ENCODE assay signal across 12 cellular contexts in genomic region chr10:125024496-125025234, GRCh38.
DNase-seq lines count a peak whose midpoint lies in the region; ATAC-seq and TF ChIP-seq lines count a peak whose summit lies in the region.
"Had no signal": no experiment of that assay in that cellular context is flagged by ENCODE, and none has a peak within 500 bp of the region (broad histone marks: within the 10 kb centered on the region; RNA-seq: fewer than 3 reads in every experiment).

No MANE protein-coding gene starts in this region.

- ATAC-seq in HG02884 (IDR thresholded peaks at IDR 0.05; ENCODE audit: unreplicated experiment): no peak

- no peaks in the 10 kb centered on the region for H3K9me2 ChIP-seq in OCI-LY7 (ENCODE audit: insufficient read depth, low read length)
- no peaks in the 10 kb centered on the region for H3K9me2 ChIP-seq in hepatocyte (replicated peaks; ENCODE audit: insufficient read depth)

- no peaks in the 10 kb centered on the region for H3K36me3 ChIP-seq in OCI-LY7 (ENCODE audit: insufficient read depth, low read length)
- H3K36me3 ChIP-seq in hepatocyte (replicated peaks; ENCODE audit: insufficient read depth, low read depth): no peaks in the 10 kb centered on the region
- H3K36me3 ChIP-seq in suprapubic skin: peaks cover 17% of the 10 kb centered on the region

- no peak for TF ChIP-seq CTCF in OCI-LY7 (conservative IDR thresholded peaks at IDR 0.05; ENCODE audit: low read length)
- TF ChIP-seq CTCF in hepatocyte (IDR thresholded peaks at IDR 0.05; ENCODE audit: poor library complexity): no peak
- no peak for TF ChIP-seq CTCF in suprapubic skin (IDR thresholded peaks at IDR 0.05)

- CTCF ChIA-PET in OCI-LY7 (lab: Charles Lee; ENCODE audit: unreplicated experiment): interaction anchor here (0.6 kb wide), 1 partner anchor 12 kb away, joined by 3 read pairs; no protein-coding TSS in a partner anchor

- peaks cover 18% of the 10 kb centered on the region for H3K4me1 ChIP-seq in OCI-LY7 (ENCODE audit: insufficient read depth, low read length, poor library complexity, severe bottlenecking)
- H3K4me1 ChIP-seq in hepatocyte (ENCODE audit: insufficient read depth): peaks cover 28% of the 10 kb centered on the region
- H3K4me1 ChIP-seq in suprapubic skin: peaks cover 27% of the 10 kb centered on the region

- H3K4me3 ChIP-seq in OCI-LY7 (ENCODE audit: low read depth, low read length, poor library complexity, severe bottlenecking) (peak overlapping the region; percentile 12), hepatocyte (no peak overlapping the region), suprapubic skin (no peak overlapping the region)
- H3K4me3 ChIP-seq: PC-9, upper lobe of left lung had no signal

- TF ChIP-seq POLR2A in suprapubic skin (IDR thresholded peaks at IDR 0.05): no peak

- no TSS peak for BruUV-seq in OCI-LY7 (replicated peaks; lab: Mats Ljungman, UMichigan)

- H3K79me2 ChIP-seq in OCI-LY7 (ENCODE audit: insufficient read depth, low read depth, low read length) (no peaks in the 10 kb centered on the region), hepatocyte (peaks cover 85% of the 10 kb centered on the region)

- no peaks in the 10 kb centered on the region for H4K20me1 ChIP-seq in OCI-LY7 (ENCODE audit: insufficient read depth, low read length)
- H4K20me1 ChIP-seq in hepatocyte (ENCODE audit: insufficient read depth, poor library complexity, severe bottlenecking): peaks cover 83% of the 10 kb centered on the region

- H3K27me3 ChIP-seq in hepatocyte (no peaks in the 10 kb centered on the region), suprapubic skin (no peaks in the 10 kb centered on the region)
- H3K27me3 ChIP-seq: upper lobe of left lung had no signal

- no peak overlapping the region; the same call in 1 of the 2 replicates for H2AFZ ChIP-seq in OCI-LY7 (ENCODE audit: low read length)
- H2AFZ ChIP-seq in hepatocyte: no peak overlapping the region
- H2AFZ ChIP-seq: PC-9 had no signal

- H3K27ac ChIP-seq in OCI-LY7 (ENCODE audit: low read depth, low read length, poor library complexity, severe bottlenecking): no peak overlapping the region
- peak overlapping the region; percentile 28 for H3K27ac ChIP-seq in hepatocyte
- H3K27ac ChIP-seq in suprapubic skin: peak overlapping the region; percentile 16
- H3K27ac ChIP-seq: PC-9 had no signal

- H3K4me2 ChIP-seq in OCI-LY7 (ENCODE audit: low read length) (peak overlapping the region; percentile 72), hepatocyte (peak overlapping the region; percentile 42)
- H3K4me2 ChIP-seq: PC-9 had no signal

- intact Hi-C loops in OCI-LY7 (cut with micrococcal nuclease; ENCODE audit: unreplicated experiment): no loop called here

- WGBS in hepatocyte (ENCODE audit: low lambda C conversion rate, missing lambda C conversion rate): 74% methylated on average over 16 of the region's 16 CpGs
- WGBS in suprapubic skin: 47% methylated on average over 16 of the region's 16 CpGs

- TF ChIP-seq EP300 in suprapubic skin (IDR thresholded peaks at IDR 0.05): no peak

- POLR2A ChIA-PET in OCI-LY7 (lab: Charles Lee): no interaction called here

- peak; percentile 10 for DNase-seq in NCI-H2196 (lab: John Stamatoyannopoulos, UW; ENCODE audit: unreplicated experiment)
- DNase-seq in NCI-H2196 treated with DMSO at 0.1 percent for 48 hours (lab: John Stamatoyannopoulos, UW; ENCODE audit: unreplicated experiment): no peak
- DNase-seq in OCI-LY7 (ENCODE audit: low spot score): peak; percentile 20
- no peak for DNase-seq in hepatocyte (ENCODE audit: low spot score)
- DNase-seq in suprapubic skin (ENCODE audit: low spot score in 2 of 2): no peak
- no peak for DNase-seq in activated CD4-positive, alpha-beta T cell treated with anti-CD3 and anti-CD28 coated beads, Interleukin-2, amount 50 U/mL, for 48 hours
- DNase-seq in anterior cingulate cortex (lab: John Stamatoyannopoulos, UW): no peak
- DNase-seq: activated CD4-positive, alpha-beta T cell treated with anti-CD3 and anti-CD28 coated beads for 1 hour; mesendoderm; PC-9; upper lobe of left lung had no signal

- H3K9me3 ChIP-seq in OCI-LY7 (ENCODE audit: low read length): no peaks in the 10 kb centered on the region
- H3K9me3 ChIP-seq in hepatocyte (ENCODE audit: low read depth): no peaks in the 10 kb centered on the region
- H3K9me3 ChIP-seq in suprapubic skin: no peaks in the 10 kb centered on the region
- H3K9me3 ChIP-seq: upper lobe of left lung had no signal

Comparison
In these comparisons a context has a peak if more than half of its experiments do, and no peak if none do; other contexts are left out.
1. DNase-seq: peak in NCI-H2196 (single experiment) and OCI-LY7 (single experiment); none in NCI-H2196 treated with DMSO at 0.1 percent for 48 hours (single experiment), hepatocyte (single experiment), suprapubic skin (0 of 2), activated CD4-positive, alpha-beta T cell treated with anti-CD3 and anti-CD28 coated beads, Interleukin-2, amount 50 U/mL, for 48 hours (0 of 2) and anterior cingulate cortex (0 of 58).